1 cellular context compared by ENCODE assay signal in the genomic region with DNA sequence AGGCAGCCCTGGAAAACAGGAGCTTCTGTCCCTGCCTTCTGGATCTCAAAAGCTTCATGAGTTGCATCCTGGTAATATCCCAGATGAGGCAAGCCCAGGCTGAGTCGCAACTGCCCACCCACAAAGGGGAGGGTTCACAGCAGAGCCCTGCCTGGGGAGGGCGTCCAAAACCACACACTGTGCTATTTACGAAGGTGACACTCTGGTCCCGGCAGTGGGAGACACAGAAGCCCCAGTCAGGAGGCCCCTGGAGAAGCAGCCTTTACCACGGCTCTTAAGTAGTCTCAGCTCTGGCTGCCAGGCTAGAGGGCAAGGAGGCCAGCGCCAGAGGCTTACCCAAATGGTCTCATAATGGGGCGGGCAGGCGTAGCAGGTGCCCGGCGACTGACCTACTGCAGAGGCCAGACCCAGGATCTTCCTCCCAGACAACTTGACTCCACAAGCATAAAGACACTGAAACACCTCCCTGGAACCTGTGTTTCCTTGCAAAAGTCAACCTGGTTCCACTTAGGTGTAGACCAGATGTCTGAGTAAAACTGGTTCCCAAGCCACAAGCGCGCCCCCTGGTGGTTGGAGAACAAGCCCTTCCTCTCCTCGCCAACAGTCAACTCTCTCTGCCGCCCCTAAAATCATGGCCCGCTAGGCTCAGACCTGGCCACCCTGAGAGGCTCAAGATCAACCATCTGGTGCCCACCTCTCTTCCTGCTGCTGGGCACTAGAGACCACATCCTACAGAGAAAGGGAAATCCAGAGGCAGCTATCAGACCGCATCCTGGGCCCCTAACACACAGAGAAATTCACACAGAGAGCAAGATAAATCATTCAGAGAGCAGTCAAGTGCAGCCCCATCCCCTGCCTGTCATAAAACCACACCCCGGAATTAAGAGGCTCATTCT.
TF ChIP-seq lines count a peak whose summit lies in the region.

No MANE protein-coding gene starts in this region.

TF ChIP-seq in HepG2, 621 proteins besides CTCF, POLR2A, EP300 and RAD21 (continued from another document and continues in another):
- TF ChIP-seq, protein P1, sequence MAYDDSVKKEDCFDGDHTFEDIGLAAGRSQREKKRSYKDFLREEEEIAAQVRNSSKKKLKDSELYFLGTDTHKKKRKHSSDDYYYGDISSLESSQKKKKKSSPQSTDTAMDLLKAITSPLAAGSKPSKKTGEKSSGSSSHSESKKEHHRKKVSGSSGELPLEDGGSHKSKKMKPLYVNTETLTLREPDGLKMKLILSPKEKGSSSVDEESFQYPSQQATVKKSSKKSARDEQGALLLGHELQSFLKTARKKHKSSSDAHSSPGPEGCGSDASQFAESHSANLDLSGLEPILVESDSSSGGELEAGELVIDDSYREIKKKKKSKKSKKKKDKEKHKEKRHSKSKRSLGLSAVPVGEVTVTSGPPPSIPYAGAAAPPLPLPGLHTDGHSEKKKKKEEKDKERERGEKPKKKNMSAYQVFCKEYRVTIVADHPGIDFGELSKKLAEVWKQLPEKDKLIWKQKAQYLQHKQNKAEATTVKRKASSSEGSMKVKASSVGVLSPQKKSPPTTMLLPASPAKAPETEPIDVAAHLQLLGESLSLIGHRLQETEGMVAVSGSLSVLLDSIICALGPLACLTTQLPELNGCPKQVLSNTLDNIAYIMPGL (CRISPR knock-in tag; IDR thresholded peaks at IDR 0.05; ENCODE audit: borderline replicate concordance in 1 of 2, low read depth in 1 of 2) = peak; percentile 78 to 89; a peak in 3 of 4 replicates
- no peak for TF ChIP-seq ONECUT2 (CRISPR knock-in tag; IDR thresholded peaks at IDR 0.05)
- TF ChIP-seq, protein P2, sequence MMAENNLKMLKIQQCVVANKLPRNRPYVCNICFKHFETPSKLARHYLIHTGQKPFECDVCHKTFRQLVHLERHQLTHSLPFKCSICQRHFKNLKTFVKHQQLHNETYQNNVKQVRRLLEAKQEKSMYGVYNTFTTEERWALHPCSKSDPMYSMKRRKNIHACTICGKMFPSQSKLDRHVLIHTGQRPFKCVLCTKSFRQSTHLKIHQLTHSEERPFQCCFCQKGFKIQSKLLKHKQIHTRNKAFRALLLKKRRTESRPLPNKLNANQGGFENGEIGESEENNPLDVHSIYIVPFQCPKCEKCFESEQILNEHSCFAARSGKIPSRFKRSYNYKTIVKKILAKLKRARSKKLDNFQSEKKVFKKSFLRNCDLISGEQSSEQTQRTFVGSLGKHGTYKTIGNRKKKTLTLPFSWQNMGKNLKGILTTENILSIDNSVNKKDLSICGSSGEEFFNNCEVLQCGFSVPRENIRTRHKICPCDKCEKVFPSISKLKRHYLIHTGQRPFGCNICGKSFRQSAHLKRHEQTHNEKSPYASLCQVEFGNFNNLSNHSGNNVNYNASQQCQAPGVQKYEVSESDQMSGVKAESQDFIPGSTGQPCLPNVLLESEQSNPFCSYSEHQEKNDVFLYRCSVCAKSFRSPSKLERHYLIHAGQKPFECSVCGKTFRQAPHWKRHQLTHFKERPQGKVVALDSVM (CRISPR knock-in tag; IDR thresholded peaks at IDR 0.05) = 0 out of 2 replicates have a peak, but pooled peaks have one; percentile 38
- TF ChIP-seq CBX5 (CRISPR knock-in tag; IDR thresholded peaks at IDR 0.05; ENCODE audit: borderline replicate concordance) = peak; percentile 74; the same call in 1 of the 2 replicates
- TF ChIP-seq, protein P3, sequence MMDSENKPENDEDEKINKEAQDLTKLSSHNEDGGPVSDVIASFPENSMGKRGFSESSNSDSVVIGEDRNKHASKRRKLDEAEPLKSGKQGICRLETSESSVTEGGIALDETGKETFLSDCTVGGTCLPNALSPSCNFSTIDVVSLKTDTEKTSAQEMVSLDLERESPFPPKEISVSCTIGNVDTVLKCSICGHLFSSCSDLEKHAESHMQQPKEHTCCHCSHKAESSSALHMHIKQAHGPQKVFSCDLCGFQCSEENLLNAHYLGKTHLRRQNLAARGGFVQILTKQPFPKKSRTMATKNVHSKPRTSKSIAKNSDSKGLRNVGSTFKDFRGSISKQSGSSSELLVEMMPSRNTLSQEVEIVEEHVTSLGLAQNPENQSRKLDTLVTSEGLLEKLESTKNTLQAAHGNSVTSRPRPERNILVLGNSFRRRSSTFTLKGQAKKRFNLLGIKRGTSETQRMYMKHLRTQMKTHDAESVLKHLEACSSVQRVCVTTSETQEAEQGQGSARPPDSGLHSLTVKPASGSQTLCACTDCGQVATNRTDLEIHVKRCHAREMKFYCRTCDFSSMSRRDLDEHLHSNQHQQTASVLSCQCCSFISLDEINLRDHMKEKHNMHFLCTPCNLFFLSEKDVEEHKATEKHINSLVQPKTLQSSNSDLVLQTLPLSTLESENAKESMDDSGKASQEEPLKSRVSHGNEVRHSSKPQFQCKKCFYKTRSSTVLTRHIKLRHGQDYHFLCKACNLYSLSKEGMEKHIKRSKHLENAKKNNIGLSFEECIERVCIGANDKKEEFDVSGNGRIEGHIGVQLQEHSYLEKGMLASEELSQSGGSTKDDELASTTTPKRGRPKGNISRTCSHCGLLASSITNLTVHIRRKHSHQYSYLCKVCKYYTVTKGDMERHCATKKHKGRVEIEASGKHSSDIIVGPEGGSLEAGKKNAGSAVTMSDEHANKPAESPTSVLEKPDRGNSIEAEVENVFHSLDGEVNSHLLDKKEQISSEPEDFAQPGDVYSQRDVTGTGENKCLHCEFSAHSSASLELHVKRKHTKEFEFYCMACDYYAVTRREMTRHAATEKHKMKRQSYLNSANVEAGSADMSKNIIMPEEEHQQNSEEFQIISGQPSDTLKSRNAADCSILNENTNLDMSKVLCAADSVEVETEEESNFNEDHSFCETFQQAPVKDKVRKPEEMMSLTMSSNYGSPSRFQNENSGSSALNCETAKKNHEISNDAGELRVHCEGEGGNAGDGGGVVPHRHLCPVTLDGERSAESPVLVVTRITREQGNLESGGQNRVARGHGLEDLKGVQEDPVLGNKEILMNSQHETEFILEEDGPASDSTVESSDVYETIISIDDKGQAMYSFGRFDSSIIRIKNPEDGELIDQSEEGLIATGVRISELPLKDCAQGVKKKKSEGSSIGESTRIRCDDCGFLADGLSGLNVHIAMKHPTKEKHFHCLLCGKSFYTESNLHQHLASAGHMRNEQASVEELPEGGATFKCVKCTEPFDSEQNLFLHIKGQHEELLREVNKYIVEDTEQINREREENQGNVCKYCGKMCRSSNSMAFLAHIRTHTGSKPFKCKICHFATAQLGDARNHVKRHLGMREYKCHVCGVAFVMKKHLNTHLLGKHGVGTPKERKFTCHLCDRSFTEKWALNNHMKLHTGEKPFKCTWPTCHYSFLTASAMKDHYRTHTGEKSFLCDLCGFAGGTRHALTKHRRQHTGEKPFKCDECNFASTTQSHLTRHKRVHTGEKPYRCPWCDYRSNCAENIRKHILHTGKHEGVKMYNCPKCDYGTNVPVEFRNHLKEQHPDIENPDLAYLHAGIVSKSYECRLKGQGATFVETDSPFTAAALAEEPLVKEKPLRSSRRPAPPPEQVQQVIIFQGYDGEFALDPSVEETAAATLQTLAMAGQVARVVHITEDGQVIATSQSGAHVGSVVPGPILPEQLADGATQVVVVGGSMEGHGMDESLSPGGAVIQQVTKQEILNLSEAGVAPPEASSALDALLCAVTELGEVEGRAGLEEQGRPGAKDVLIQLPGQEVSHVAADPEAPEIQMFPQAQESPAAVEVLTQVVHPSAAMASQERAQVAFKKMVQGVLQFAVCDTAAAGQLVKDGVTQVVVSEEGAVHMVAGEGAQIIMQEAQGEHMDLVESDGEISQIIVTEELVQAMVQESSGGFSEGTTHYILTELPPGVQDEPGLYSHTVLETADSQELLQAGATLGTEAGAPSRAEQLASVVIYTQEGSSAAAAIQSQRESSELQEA (CRISPR knock-in tag; IDR thresholded peaks at IDR 0.05; ENCODE audit: not compliant biosample characterization) = no peak
- TF ChIP-seq ZNF367 (CRISPR knock-in tag; IDR thresholded peaks at IDR 0.05; ENCODE audit: borderline replicate concordance) = no peak
- TF ChIP-seq PCBP1 (IDR thresholded peaks at IDR 0.05; ENCODE audit: borderline replicate concordance, low read depth, low read length) = no peak
- TF ChIP-seq NCOR1 (IDR thresholded peaks at IDR 0.05; ENCODE audit: borderline replicate concordance, low read length) = no peak; the same call in 1 of the 2 replicates
- 0 out of 2 replicates have a peak, but pooled peaks have one; percentile 8 for TF ChIP-seq ZKSCAN1 (IDR thresholded peaks at IDR 0.05; ENCODE audit: low read length)
- TF ChIP-seq IRX3 (CRISPR knock-in tag; IDR thresholded peaks at IDR 0.05; ENCODE audit: borderline replicate concordance, low read depth) = no peak
- TF ChIP-seq, protein P4, sequence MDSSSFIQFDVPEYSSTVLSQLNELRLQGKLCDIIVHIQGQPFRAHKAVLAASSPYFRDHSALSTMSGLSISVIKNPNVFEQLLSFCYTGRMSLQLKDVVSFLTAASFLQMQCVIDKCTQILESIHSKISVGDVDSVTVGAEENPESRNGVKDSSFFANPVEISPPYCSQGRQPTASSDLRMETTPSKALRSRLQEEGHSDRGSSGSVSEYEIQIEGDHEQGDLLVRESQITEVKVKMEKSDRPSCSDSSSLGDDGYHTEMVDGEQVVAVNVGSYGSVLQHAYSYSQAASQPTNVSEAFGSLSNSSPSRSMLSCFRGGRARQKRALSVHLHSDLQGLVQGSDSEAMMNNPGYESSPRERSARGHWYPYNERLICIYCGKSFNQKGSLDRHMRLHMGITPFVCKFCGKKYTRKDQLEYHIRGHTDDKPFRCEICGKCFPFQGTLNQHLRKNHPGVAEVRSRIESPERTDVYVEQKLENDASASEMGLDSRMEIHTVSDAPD (CRISPR knock-in tag; IDR thresholded peaks at IDR 0.05) = peak; percentile 14; the same call in 1 of the 2 replicates
- no peak for TF ChIP-seq ZNF629 (CRISPR knock-in tag; conservative IDR thresholded peaks at IDR 0.05)
- TF ChIP-seq NFYC (CRISPR knock-in tag; IDR thresholded peaks at IDR 0.05) = peak; percentile 35; the same call in 1 of the 2 replicates
- TF ChIP-seq, protein P5, sequence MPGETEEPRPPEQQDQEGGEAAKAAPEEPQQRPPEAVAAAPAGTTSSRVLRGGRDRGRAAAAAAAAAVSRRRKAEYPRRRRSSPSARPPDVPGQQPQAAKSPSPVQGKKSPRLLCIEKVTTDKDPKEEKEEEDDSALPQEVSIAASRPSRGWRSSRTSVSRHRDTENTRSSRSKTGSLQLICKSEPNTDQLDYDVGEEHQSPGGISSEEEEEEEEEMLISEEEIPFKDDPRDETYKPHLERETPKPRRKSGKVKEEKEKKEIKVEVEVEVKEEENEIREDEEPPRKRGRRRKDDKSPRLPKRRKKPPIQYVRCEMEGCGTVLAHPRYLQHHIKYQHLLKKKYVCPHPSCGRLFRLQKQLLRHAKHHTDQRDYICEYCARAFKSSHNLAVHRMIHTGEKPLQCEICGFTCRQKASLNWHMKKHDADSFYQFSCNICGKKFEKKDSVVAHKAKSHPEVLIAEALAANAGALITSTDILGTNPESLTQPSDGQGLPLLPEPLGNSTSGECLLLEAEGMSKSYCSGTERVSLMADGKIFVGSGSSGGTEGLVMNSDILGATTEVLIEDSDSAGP (CRISPR knock-in tag; IDR thresholded peaks at IDR 0.05; ENCODE audit: borderline replicate concordance) = peak; percentile 80; the same call in 1 of the 2 replicates
- no peak for TF ChIP-seq FOXA1 (IDR thresholded peaks at IDR 0.05)
- TF ChIP-seq FOXA1 (CRISPR knock-in tag; IDR thresholded peaks at IDR 0.05) = no peak
- 0 out of 2 replicates have a peak, but pooled peaks have one; percentile 33 for TF ChIP-seq ZFX (CRISPR knock-in tag; IDR thresholded peaks at IDR 0.05; ENCODE audit: low read depth)
- TF ChIP-seq ZNF720 (CRISPR knock-in tag; IDR thresholded peaks at IDR 0.05) = no peak
- TF ChIP-seq ZNF891 (CRISPR knock-in tag; IDR thresholded peaks at IDR 0.05) = 0 out of 2 replicates have a peak, but pooled peaks have one; percentile 39
- TF ChIP-seq, protein P6, sequence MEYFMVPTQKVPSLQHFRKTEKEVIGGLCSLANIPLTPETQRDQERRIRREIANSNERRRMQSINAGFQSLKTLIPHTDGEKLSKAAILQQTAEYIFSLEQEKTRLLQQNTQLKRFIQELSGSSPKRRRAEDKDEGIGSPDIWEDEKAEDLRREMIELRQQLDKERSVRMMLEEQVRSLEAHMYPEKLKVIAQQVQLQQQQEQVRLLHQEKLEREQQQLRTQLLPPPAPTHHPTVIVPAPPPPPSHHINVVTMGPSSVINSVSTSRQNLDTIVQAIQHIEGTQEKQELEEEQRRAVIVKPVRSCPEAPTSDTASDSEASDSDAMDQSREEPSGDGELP (IDR thresholded peaks at IDR 0.05; ENCODE audit: borderline replicate concordance, low read depth) = no peak
- TF ChIP-seq ZNF329 (CRISPR knock-in tag; IDR thresholded peaks at IDR 0.05; ENCODE audit: low read depth) = no peak
- no peak for TF ChIP-seq MAFF (IDR thresholded peaks at IDR 0.05; ENCODE audit: low read depth, low read length)
- no peak for TF ChIP-seq ZNF557 (CRISPR knock-in tag; IDR thresholded peaks at IDR 0.05)
- no peak for TF ChIP-seq ZNF180 (CRISPR knock-in tag; IDR thresholded peaks at IDR 0.05; ENCODE audit: borderline replicate concordance, low read depth)
- 0 out of 2 replicates have a peak, but pooled peaks have one; percentile 17 for TF ChIP-seq SALL2 (CRISPR knock-in tag; IDR thresholded peaks at IDR 0.05)
- TF ChIP-seq, protein P7, sequence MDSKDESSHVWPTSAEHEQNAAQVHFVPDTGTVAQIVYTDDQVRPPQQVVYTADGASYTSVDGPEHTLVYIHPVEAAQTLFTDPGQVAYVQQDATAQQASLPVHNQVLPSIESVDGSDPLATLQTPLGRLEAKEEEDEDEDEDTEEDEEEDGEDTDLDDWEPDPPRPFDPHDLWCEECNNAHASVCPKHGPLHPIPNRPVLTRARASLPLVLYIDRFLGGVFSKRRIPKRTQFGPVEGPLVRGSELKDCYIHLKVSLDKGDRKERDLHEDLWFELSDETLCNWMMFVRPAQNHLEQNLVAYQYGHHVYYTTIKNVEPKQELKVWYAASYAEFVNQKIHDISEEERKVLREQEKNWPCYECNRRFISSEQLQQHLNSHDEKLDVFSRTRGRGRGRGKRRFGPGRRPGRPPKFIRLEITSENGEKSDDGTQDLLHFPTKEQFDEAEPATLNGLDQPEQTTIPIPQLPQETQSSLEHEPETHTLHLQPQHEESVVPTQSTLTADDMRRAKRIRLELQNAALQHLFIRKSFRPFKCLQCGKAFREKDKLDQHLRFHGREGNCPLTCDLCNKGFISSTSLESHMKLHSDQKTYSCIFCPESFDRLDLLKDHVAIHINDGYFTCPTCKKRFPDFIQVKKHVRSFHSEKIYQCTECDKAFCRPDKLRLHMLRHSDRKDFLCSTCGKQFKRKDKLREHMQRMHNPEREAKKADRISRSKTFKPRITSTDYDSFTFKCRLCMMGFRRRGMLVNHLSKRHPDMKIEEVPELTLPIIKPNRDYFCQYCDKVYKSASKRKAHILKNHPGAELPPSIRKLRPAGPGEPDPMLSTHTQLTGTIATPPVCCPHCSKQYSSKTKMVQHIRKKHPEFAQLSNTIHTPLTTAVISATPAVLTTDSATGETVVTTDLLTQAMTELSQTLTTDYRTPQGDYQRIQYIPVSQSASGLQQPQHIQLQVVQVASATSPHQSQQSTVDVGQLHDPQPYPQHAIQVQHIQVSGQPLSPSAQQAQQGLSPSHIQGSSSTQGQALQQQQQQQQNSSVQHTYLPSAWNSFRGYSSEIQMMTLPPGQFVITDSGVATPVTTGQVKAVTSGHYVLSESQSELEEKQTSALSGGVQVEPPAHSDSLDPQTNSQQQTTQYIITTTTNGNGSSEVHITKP (CRISPR knock-in tag; IDR thresholded peaks at IDR 0.05; ENCODE audit: low read depth) = no peak
- 0 out of 2 replicates have a peak, but pooled peaks have one; percentile 21 for TF ChIP-seq ZNF232 (CRISPR knock-in tag; IDR thresholded peaks at IDR 0.05; ENCODE audit: borderline replicate concordance)
- no peak for TF ChIP-seq DPF2 (CRISPR knock-in tag; IDR thresholded peaks at IDR 0.05; ENCODE audit: borderline replicate concordance, low read depth)
- no peak for TF ChIP-seq ZNF670 (CRISPR knock-in tag; IDR thresholded peaks at IDR 0.05; ENCODE audit: borderline replicate concordance)
- no peak for TF ChIP-seq NR3C1 (CRISPR knock-in tag; IDR thresholded peaks at IDR 0.05)
